ENCODE assay signal across 8 cellular contexts in genomic region chr14:91980157-91980556, GRCh38. TPM values are rescaled to one million over a fixed set of nuclear protein-coding genes. Genes with fewer than 3 reads are reported as not detected.
A peak's percentile ranks its signal among the peaks of the same experiment; 100 is the strongest.
DNase-seq lines count a peak whose midpoint lies in the region; ATAC-seq and TF ChIP-seq lines count a peak whose summit lies in the region.

No MANE protein-coding gene starts in this region.

- no peak for TF ChIP-seq CTCF in left ventricle myocardium inferior (IDR thresholded peaks at IDR 0.05; ENCODE audit: borderline replicate concordance)
- TF ChIP-seq CTCF in astrocyte of the spinal cord (IDR thresholded peaks at IDR 0.05; ENCODE audit: low read depth, low read length), result no peak

- intact Hi-C loops in left ventricle myocardium inferior (cut with micrococcal nuclease), result no loop called here
- intact Hi-C loops in cardiac septum (cut with DNase I), result no loop called here

- H3K4me3 ChIP-seq in left ventricle myocardium inferior (no peak overlapping the region), astrocyte of the spinal cord (ENCODE audit: low read depth, low read length) (no peak overlapping the region)

- peaks cover 27% of the 10 kb centered on the region for H3K4me1 ChIP-seq in left ventricle myocardium inferior

- H3K9me3 ChIP-seq in left ventricle myocardium inferior (replicated peaks), result no peaks in the 10 kb centered on the region

- peak overlapping the region; percentile 23 for H3K27ac ChIP-seq in left ventricle myocardium inferior (replicated peaks)

- ATAC-seq in HG03460 (IDR thresholded peaks at IDR 0.05; ENCODE audit: unreplicated experiment), result peak; percentile 73

- no peak for DNase-seq in left ventricle myocardium inferior
- no peak for DNase-seq in cardiac septum (ENCODE audit: low spot score)
- peak; percentile 89 for DNase-seq in astrocyte of the spinal cord (ENCODE audit: low read depth, low spot score)
- peak; percentile 97 for DNase-seq in renal cortical epithelial cell (ENCODE audit: low read depth)
- DNase-seq in occipital lobe (lab: John Stamatoyannopoulos, UW), result no peak
- no peak for DNase-seq in NCI-H510A (lab: John Stamatoyannopoulos, UW)
- DNase-seq in DMS79 treated with DMSO at 0.1 percent for 48 hours (lab: John Stamatoyannopoulos, UW), result no peak

- no peaks in the 10 kb centered on the region for H3K27me3 ChIP-seq in left ventricle myocardium inferior (ENCODE audit: low read depth)

- peaks cover 51% of the 10 kb centered on the region for H3K36me3 ChIP-seq in left ventricle myocardium inferior

- in situ Hi-C loops in astrocyte of the spinal cord (cut with HindIII; ENCODE audit: low sequenced_read_pairs), result no loop called here

RNA-seq across cellular contexts. Expression of gene FBLN5, which starts 32.7 kb away (rescaled TPM):
- total RNA-seq in left ventricle myocardium inferior (62.5 TPM), cardiac septum (31.8 TPM), renal cortical epithelial cell (3.0 TPM in 1 of 2 replicates, not detected in the other), occipital lobe (4.1 TPM)

RNA-seq across cellular contexts. Expression of gene TRIP11, which starts 59.7 kb away (rescaled TPM):
- total RNA-seq in left ventricle myocardium inferior (49.7 TPM), cardiac septum (68.0 TPM), renal cortical epithelial cell (28.3 and 68.6 TPM in 2 replicates), occipital lobe (49.4 TPM)

Comparison
In these comparisons a context has a peak if more than half of its experiments do, and no peak if none do; other contexts are left out.
1. DNase-seq: peak in astrocyte of the spinal cord (single experiment) and renal cortical epithelial cell (single experiment); none in left ventricle myocardium inferior (single experiment), cardiac septum (single experiment), occipital lobe (single experiment), NCI-H510A (single experiment) and DMS79 treated with DMSO at 0.1 percent for 48 hours (single experiment).